In genomic region chr7:157854066-157854891, GRCh38 we compare ENCODE assay signal across 12 cellular contexts.
DNase-seq lines count a peak whose midpoint lies in the region; ATAC-seq and TF ChIP-seq lines count a peak whose summit lies in the region.
"Had no signal": no experiment of that assay in that cellular context is flagged by ENCODE, and none has a peak within 500 bp of the region (broad histone marks: within the 10 kb centered on the region; RNA-seq: fewer than 3 reads in every experiment).

No MANE protein-coding gene starts in this region.

- peak overlapping the region in 3 of 4 donors; percentile 16 to 25 (median 17) for H3K27ac ChIP-seq in transverse colon

- TF ChIP-seq EP300 in transverse colon (IDR thresholded peaks at IDR 0.05; ENCODE audit: low read depth) = no peak

- DNase-seq in RPMI8226 (peak; percentile 67), transverse colon (peak; percentile 55), NCI-H2029 (lab: John Stamatoyannopoulos, UW) (no peak), midbrain (lab: John Stamatoyannopoulos, UW) (no peak), SHP77 treated with DMSO at 0.1 percent for 48 hours (lab: John Stamatoyannopoulos, UW) (no peak)
- DNase-seq in stimulated activated CD8-positive, alpha-beta memory T cell treated with anti-CD3 and anti-CD28 coated beads, Interleukin-4, amount 100 ng/mL, for 48 hours = no peak
- DNase-seq: activated naive CD4-positive, alpha-beta T cell treated with Interleukin-2 at 50 U/mL for 16 hours; DMS53; NCI-H1694 treated with DMSO at 0.1 percent for 48 hours; nephron progenitor cell had no signal

- peak; percentile 50 for ATAC-seq in esophagus mucosa

- in situ Hi-C loops in transverse colon (cut with MboI; ENCODE audit: low pct_ligation_motif_present in 1 of 4, low pct_unique_long_range_greater_than_20kb in 1 of 4, low sequenced_read_pairs in 3 of 4) = loop anchor here in 1 of 4 donors (25.0 kb wide), 1 partner anchor 417 kb away; no protein-coding TSS in a partner anchor

- TF ChIP-seq CTCF in transverse colon (IDR thresholded peaks at IDR 0.05) = no peak

- H3K4me1 ChIP-seq in mononuclear cell (ENCODE audit: insufficient read depth, low read length) (peaks cover 55% of the 10 kb centered on the region), transverse colon (peaks cover 0 to 8% (median 4%) of the 10 kb centered on the region in 4 donors)

- H3K4me3 ChIP-seq in mononuclear cell (ENCODE audit: low read length) = peak overlapping the region; percentile 24
- no peak overlapping the region for H3K4me3 ChIP-seq in transverse colon

- intact Hi-C loops in transverse colon (cut with DNase I; ENCODE audit: low total_unique reads) = no loop called here

- H3K27me3 ChIP-seq in mononuclear cell (ENCODE audit: insufficient read depth, low read length) (no peaks in the 10 kb centered on the region), transverse colon (no peaks in the 10 kb centered on the region)

- no peak for TF ChIP-seq POLR2A in transverse colon (IDR thresholded peaks at IDR 0.05)

- 73% methylated on average over 28 of the region's 28 CpGs; no CpG with 5 or more reads in 1 of the 2 donors for WGBS in transverse colon (ENCODE audit: low coverage in 1 of 2), 2 donors

- no peaks in the 10 kb centered on the region for H3K36me3 ChIP-seq in transverse colon

- H3K9me3 ChIP-seq in mononuclear cell (ENCODE audit: low read depth, low read length) (no peaks in the 10 kb centered on the region), transverse colon (no peaks in the 10 kb centered on the region)

Comparison
In these comparisons a context has a peak if more than half of its experiments do, and no peak if none do; other contexts are left out.
1. DNase-seq: peak in RPMI8226 (single experiment) and transverse colon (single experiment); none in NCI-H2029 (single experiment), midbrain (single experiment), SHP77 treated with DMSO at 0.1 percent for 48 hours (single experiment) and stimulated activated CD8-positive, alpha-beta memory T cell treated with anti-CD3 and anti-CD28 coated beads, Interleukin-4, amount 100 ng/mL, for 48 hours (single experiment).